In genomic region chr20:56372850-56373249, GRCh38 we compare ENCODE assay signal across 23 cellular contexts. TPM values are rescaled to one million over a fixed set of nuclear protein-coding genes. Genes with fewer than 3 reads are reported as not detected.
DNase-seq lines count a peak whose midpoint lies in the region; ATAC-seq and TF ChIP-seq lines count a peak whose summit lies in the region.
"Had no signal": no experiment of that assay in that cellular context is flagged by ENCODE, and none has a peak within 500 bp of the region (broad histone marks: within the 10 kb centered on the region; RNA-seq: fewer than 3 reads in every experiment).

No MANE protein-coding gene starts in this region.

- TF ChIP-seq CTCF in HEK293 (tag by site-specific recombination; IDR thresholded peaks at IDR 0.05): no peak

- peaks cover 54 to 95% of the 10 kb centered on the region in 2 experiments for H3K36me3 ChIP-seq in HEK293 (ENCODE audit: control insufficient read depth in 2 of 2, insufficient read depth in 1 of 2, low read length in 2 of 2)
- H3K36me3 ChIP-seq: pancreas had no signal

- no peak overlapping the region for H3K4me3 ChIP-seq in HEK293 (ENCODE audit: low read depth, low read length)
- H3K4me3 ChIP-seq: GM12878, lung, pancreas, thoracic aorta had no signal

- no peak overlapping the region for H3K27ac ChIP-seq in HEK293 (ENCODE audit: extremely low read depth, low read depth, low read length)
- H3K27ac ChIP-seq: epithelial cell of prostate, KMS-11, pancreas, thoracic aorta, VCaP had no signal

- CTCF ChIA-PET in HEK293 (lab: Yijun Ruan, JAX): no interaction called here
- CTCF ChIA-PET in activated CD8-positive, alpha-beta T cell treated with anti-CD3 and anti-CD28 coated beads, Interleukin-2, amount 10 ng/mL, durations not matched to agents 7 days and 5 days (lab: Charles Lee): interaction anchor here (0.7 kb wide), 1 partner anchor 124 kb away, joined by 3 read pairs; the partner anchor contains the start of gene MC3R

- H3K4me3 Mint-ChIP-seq in activated T-cell treated with anti-CD3 and anti-CD28 coated beads, Interleukin-2, amount 50 U/mL, for 4 hours: no peak overlapping the region
- no peak overlapping the region for H3K4me3 Mint-ChIP-seq in activated CD8-positive, alpha-beta T cell treated with anti-CD3 and anti-CD28 coated beads, Interleukin-2, amount 10 ng/mL, durations not matched to agents 7 days and 5 days
- H3K4me3 Mint-ChIP-seq in effector memory CD8-positive, alpha-beta T cell: no peak overlapping the region

- peak; percentile 21 to 40 for ATAC-seq in activated T-cell treated with anti-CD3 and anti-CD28 coated beads, Interleukin-2, amount 50 U/mL, for 4 hours
- peak; percentile 47 for ATAC-seq in activated CD8-positive, alpha-beta T cell treated with anti-CD3 and anti-CD28 coated beads, Interleukin-2, amount 10 ng/mL, durations not matched to agents 7 days and 5 days
- peak; percentile 42 for ATAC-seq in stimulated activated naive CD8-positive, alpha-beta T cell treated with anti-CD3 and anti-CD28 coated beads, Interleukin-15, Interleukin-2, amounts not matched to agents 100 U/mL and 50 U/mL, for 24 hours
- ATAC-seq in effector memory CD8-positive, alpha-beta T cell (replicated peaks): no peak
- ATAC-seq: GM12878, pancreas, PC-3, right cardiac atrium had no signal

- H3K4me1 Mint-ChIP-seq in activated T-cell treated with anti-CD3 and anti-CD28 coated beads, Interleukin-2, amount 50 U/mL, for 4 hours (ENCODE audit: low read depth): peaks cover 16% of the 10 kb centered on the region
- H3K4me1 Mint-ChIP-seq in activated CD8-positive, alpha-beta T cell treated with anti-CD3 and anti-CD28 coated beads, Interleukin-2, amount 10 ng/mL, durations not matched to agents 7 days and 5 days (ENCODE audit: low read depth): peaks cover 30% of the 10 kb centered on the region
- peaks cover 0 to 9% of the 10 kb centered on the region in 2 donors for H3K4me1 Mint-ChIP-seq in effector memory CD8-positive, alpha-beta T cell (ENCODE audit: low read depth in 2 of 2)

- H3K27me3 Mint-ChIP-seq in activated T-cell treated with anti-CD3 and anti-CD28 coated beads, Interleukin-2, amount 50 U/mL, for 4 hours (ENCODE audit: low read depth): no peaks in the 10 kb centered on the region
- no peaks in the 10 kb centered on the region for H3K27me3 Mint-ChIP-seq in activated CD8-positive, alpha-beta T cell treated with anti-CD3 and anti-CD28 coated beads, Interleukin-2, amount 10 ng/mL, durations not matched to agents 7 days and 5 days (ENCODE audit: low read depth)
- no peaks in the 10 kb centered on the region for H3K27me3 Mint-ChIP-seq in effector memory CD8-positive, alpha-beta T cell

- no peaks in the 10 kb centered on the region for H3K4me1 ChIP-seq in HEK293 (ENCODE audit: control insufficient read depth, insufficient read depth, low read length)
- H3K4me1 ChIP-seq: pancreas had no signal

- H3K9me3 Mint-ChIP-seq in activated T-cell treated with anti-CD3 and anti-CD28 coated beads, Interleukin-2, amount 50 U/mL, for 4 hours: no peaks in the 10 kb centered on the region
- no peaks in the 10 kb centered on the region for H3K9me3 Mint-ChIP-seq in activated CD8-positive, alpha-beta T cell treated with anti-CD3 and anti-CD28 coated beads, Interleukin-2, amount 10 ng/mL, durations not matched to agents 7 days and 5 days (ENCODE audit: insufficient read depth)
- no peaks in the 10 kb centered on the region for H3K9me3 Mint-ChIP-seq in effector memory CD8-positive, alpha-beta T cell

- H3K9me3 ChIP-seq in HEK293 (ENCODE audit: control insufficient read depth, insufficient read depth, low read depth, low read length): no peaks in the 10 kb centered on the region
- H3K9me3 ChIP-seq: pancreas, thoracic aorta had no signal

- POLR2A ChIA-PET in HEK293 (lab: Yijun Ruan, JAX): interaction anchor here (0.7 to 1.1 kb wide), 2 partner anchors 14 to 19 kb away, joined by 4 to 7 read pairs; partner anchors contain the start of genes AURKA, CSTF1 and FAM210B
- POLR2A ChIA-PET in activated CD8-positive, alpha-beta T cell treated with anti-CD3 and anti-CD28 coated beads, Interleukin-2, amount 10 ng/mL, durations not matched to agents 7 days and 5 days (lab: Charles Lee): no interaction called here

- H3K36me3 Mint-ChIP-seq in activated T-cell treated with anti-CD3 and anti-CD28 coated beads, Interleukin-2, amount 50 U/mL, for 4 hours (ENCODE audit: insufficient read depth): peaks cover 12% of the 10 kb centered on the region
- peaks cover 79% of the 10 kb centered on the region for H3K36me3 Mint-ChIP-seq in activated CD8-positive, alpha-beta T cell treated with anti-CD3 and anti-CD28 coated beads, Interleukin-2, amount 10 ng/mL, durations not matched to agents 7 days and 5 days (ENCODE audit: low read depth)
- H3K36me3 Mint-ChIP-seq in effector memory CD8-positive, alpha-beta T cell (ENCODE audit: insufficient read depth): peaks cover 7% of the 10 kb centered on the region

- no peak for DNase-seq in activated T-cell treated with anti-CD3 and anti-CD28 coated beads, Interleukin-2, amount 50 U/mL, for 4 hours
- DNase-seq in activated T-cell treated with anti-CD3 and anti-CD28 coated beads for 4 hours (no peak), iPS-NIHi11 (ENCODE audit: low spot score) (no peak)
- no peak for DNase-seq in activated CD8-positive, alpha-beta T cell treated with anti-CD3 and anti-CD28 coated beads, Interleukin-2, amount 10 ng/mL, durations not matched to agents 7 days and 5 days
- no peak for DNase-seq in stimulated activated naive CD8-positive, alpha-beta T cell treated with anti-CD3 and anti-CD28 coated beads, Interleukin-15, Interleukin-2, amounts not matched to agents 100 U/mL and 50 U/mL, for 24 hours
- DNase-seq in effector memory CD8-positive, alpha-beta T cell: no peak
- DNase-seq: anterior cingulate cortex, caudate nucleus, DMS79, NCI-H1048, NCI-H1930, NCI-H345, pancreas, PC-3, right cardiac atrium, SIG-M5 had no signal

- peak overlapping the region; percentile 72 for H3K27ac Mint-ChIP-seq in activated CD8-positive, alpha-beta T cell treated with anti-CD3 and anti-CD28 coated beads, Interleukin-2, amount 10 ng/mL, durations not matched to agents 7 days and 5 days
- H3K27ac Mint-ChIP-seq in effector memory CD8-positive, alpha-beta T cell: peak overlapping the region in 1 of 2 donors; percentile 83

TF ChIP-seq in HEK293, 187 proteins besides CTCF, POLR2A, EP300 and RAD21:
- TF ChIP-seq YY1 (tag by site-specific recombination; IDR thresholded peaks at IDR 0.05) (no peak), ZNF239 (tag by site-specific recombination; IDR thresholded peaks at IDR 0.05) (peak; percentile 77; the same call in 1 of the 2 replicates), ZNF548 (tag by site-specific recombination; IDR thresholded peaks at IDR 0.05) (no peak), ZFHX2 (tag by site-specific recombination; conservative IDR thresholded peaks at IDR 0.05) (0 out of 2 replicates have a peak, but pooled peaks have one; percentile 10), ZNF785 (tag by site-specific recombination; IDR thresholded peaks at IDR 0.05) (no peak), ZNF398 (tag by site-specific recombination; IDR thresholded peaks at IDR 0.05) (no peak), ZNF544 (tag by site-specific recombination; IDR thresholded peaks at IDR 0.05) (no peak)

RNA-seq across cellular contexts. Expression of gene FAM210B, which starts 14.1 kb away (rescaled TPM):
- 1 to 10 TPM; 3.4 to 4.1 (median 3.7) TPM for total RNA-seq in activated T-cell treated with anti-CD3 and anti-CD28 coated beads, Interleukin-2, amount 50 U/mL, for 4 hours
- total RNA-seq in activated CD8-positive, alpha-beta T cell treated with anti-CD3 and anti-CD28 coated beads, Interleukin-2, amount 10 ng/mL, durations not matched to agents 7 days and 5 days: 1 to 10 TPM; 5.2 to 5.4 TPM

RNA-seq across cellular contexts. Expression of gene AURKA, which starts 19.2 kb away (rescaled TPM):
- total RNA-seq in activated T-cell treated with anti-CD3 and anti-CD28 coated beads, Interleukin-2, amount 50 U/mL, for 4 hours: 1 to 10 TPM; 7.3 to 9.6 (median 9.0) TPM
- 10 to 100 TPM; 92.7 to 94.2 TPM for total RNA-seq in activated CD8-positive, alpha-beta T cell treated with anti-CD3 and anti-CD28 coated beads, Interleukin-2, amount 10 ng/mL, durations not matched to agents 7 days and 5 days

RNA-seq across cellular contexts. Expression of gene CSTF1, which starts 19.6 kb away (rescaled TPM):
- 10 to 100 TPM; 42.7 to 47.3 (median 45.3) TPM for total RNA-seq in activated T-cell treated with anti-CD3 and anti-CD28 coated beads, Interleukin-2, amount 50 U/mL, for 4 hours
- 10 to 100 TPM; 60.5 to 66.3 TPM for total RNA-seq in activated CD8-positive, alpha-beta T cell treated with anti-CD3 and anti-CD28 coated beads, Interleukin-2, amount 10 ng/mL, durations not matched to agents 7 days and 5 days

RNA-seq across cellular contexts. Expression of gene CASS4, which starts 39.2 kb away (rescaled TPM):
- total RNA-seq in activated T-cell treated with anti-CD3 and anti-CD28 coated beads, Interleukin-2, amount 50 U/mL, for 4 hours: 1 to 10 TPM; 1.9 to 2.5 (median 2.4) TPM
- 10 to 100 TPM; 17.8 to 18.8 TPM for total RNA-seq in activated CD8-positive, alpha-beta T cell treated with anti-CD3 and anti-CD28 coated beads, Interleukin-2, amount 10 ng/mL, durations not matched to agents 7 days and 5 days

Comparison
In these comparisons a context has a peak if more than half of its experiments do, and no peak if none do; other contexts are left out.
1. RNA of gene AURKA, which starts 19.2 kb away (total RNA-seq): 92.7 to 94.2 TPM in activated CD8-positive, alpha-beta T cell treated with anti-CD3 and anti-CD28 coated beads, Interleukin-2, amount 10 ng/mL, durations not matched to agents 7 days and 5 days; 7.3 to 9.6 TPM in activated T-cell treated with anti-CD3 and anti-CD28 coated beads, Interleukin-2, amount 50 U/mL, for 4 hours; every median in the first group is over 4 times any median in the second.